27 cellular contexts compared by ENCODE assay signal in the genomic region with DNA sequence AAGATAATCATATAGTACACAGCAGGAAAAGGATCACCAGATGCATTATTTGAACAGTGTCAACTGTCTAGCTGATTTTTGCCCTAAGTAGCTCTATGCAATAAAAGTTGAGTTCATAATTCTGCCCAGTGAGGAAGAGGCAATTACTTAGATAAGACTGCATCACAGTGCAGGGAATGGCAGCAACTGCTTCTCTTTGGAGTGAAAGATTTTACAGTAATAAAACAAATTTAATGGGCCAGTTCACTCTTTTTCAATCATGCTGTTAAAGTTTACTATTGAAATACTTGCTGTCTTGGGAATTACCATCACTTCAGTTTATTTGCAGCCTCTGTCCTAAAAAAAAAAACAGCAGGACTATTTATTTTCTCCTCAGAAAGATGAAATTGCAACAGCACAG.
"Had no signal": no experiment of that assay in that cellular context is flagged by ENCODE, and none has a peak within 500 bp of the region (broad histone marks: within the 10 kb centered on the region; RNA-seq: fewer than 3 reads in every experiment).

No MANE protein-coding gene starts in this region.

- H3K27ac ChIP-seq: left lung, lower lobe of right lung, neutrophil, parathyroid adenoma, right atrium auricular region, right lobe of liver, tibial nerve, uterus had no signal

- DNase-seq: hippocampal formation; kidney glomerular epithelial cell; left cardiac atrium; left lung; lower lobe of right lung; mammary epithelial cell; mesenchymal stem cell; naive thymus-derived CD8-positive, alpha-beta T cell; occipital lobe; right lobe of liver; stimulated activated CD4-positive, alpha-beta T cell treated with anti-CD3 and anti-CD28 coated beads, Interleukin-1b, Interleukin-23, amount 100 ng/mL, for 48 hours; stimulated activated CD4-positive, alpha-beta T cell treated with anti-CD3 and anti-CD28 coated beads, Interleukin-2, amount 100 ng/mL, for 48 hours; stimulated activated CD4-positive, alpha-beta T cell treated with anti-CD3 and anti-CD28 coated beads, Interleukin-4, amount 100 ng/mL, for 4 hours; stimulated activated CD8-positive, alpha-beta memory T cell treated with anti-CD3 and anti-CD28 coated beads, Interleukin-4, amount 100 ng/mL, for 48 hours; stimulated activated naive CD4-positive, alpha-beta T cell treated with Interleukin-2 at 50 U/mL for 16 hours; stimulated activated naive CD8-positive, alpha-beta T cell treated with anti-CD3 and anti-CD28 coated beads, Interleukin-15, amount 100 ng/mL, for 72 hours; substantia nigra; uterus had no signal

- H3K36me3 ChIP-seq: left lung, lower lobe of right lung, neutrophil, right atrium auricular region, right lobe of liver, tibial nerve, uterus had no signal

- H3K4me3 ChIP-seq: left lung, lower lobe of right lung, right atrium auricular region, right lobe of liver, smooth muscle cell, tibial nerve, uterus had no signal

- H3K27me3 ChIP-seq: left lung, neutrophil, right atrium auricular region, right lobe of liver, tibial nerve, uterus had no signal

- ATAC-seq: left cardiac atrium; left lung; lower lobe of right lung; naive thymus-derived CD8-positive, alpha-beta T cell; right lobe of liver; stimulated activated memory B cell treated with anti-CD40 and anti-IgM and Interleukin-4, amounts not matched to agents 10 μg/mL and 1 μg/mL and 100 μg/mL, for 72 hours; stimulated activated naive CD8-positive, alpha-beta T cell treated with anti-CD3 and anti-CD28 coated beads, Interleukin-15, amount 100 ng/mL, for 72 hours had no signal

- H3K9ac ChIP-seq: parathyroid adenoma had no signal

- H3K27ac Mint-ChIP-seq: naive thymus-derived CD8-positive, alpha-beta T cell; nephron; stimulated activated memory B cell treated with anti-CD40 and anti-IgM and Interleukin-4, amounts not matched to agents 10 μg/mL and 1 μg/mL and 100 μg/mL, for 72 hours; stimulated activated naive CD8-positive, alpha-beta T cell treated with anti-CD3 and anti-CD28 coated beads, Interleukin-15, amount 100 ng/mL, for 72 hours; type B pancreatic cell had no signal

- H3K9me3 Mint-ChIP-seq: nephron; neural crest cell; stimulated activated memory B cell treated with anti-CD40 and anti-IgM and Interleukin-4, amounts not matched to agents 10 μg/mL and 1 μg/mL and 100 μg/mL, for 72 hours; type B pancreatic cell had no signal

- H3K36me3 Mint-ChIP-seq: naive thymus-derived CD8-positive, alpha-beta T cell; stimulated activated memory B cell treated with anti-CD40 and anti-IgM and Interleukin-4, amounts not matched to agents 10 μg/mL and 1 μg/mL and 100 μg/mL, for 72 hours; type B pancreatic cell had no signal

- H3K79me2 ChIP-seq: parathyroid adenoma had no signal

- H3K4me3 Mint-ChIP-seq: naive thymus-derived CD8-positive, alpha-beta T cell; nephron; neural crest cell; stimulated activated memory B cell treated with anti-CD40 and anti-IgM and Interleukin-4, amounts not matched to agents 10 μg/mL and 1 μg/mL and 100 μg/mL, for 72 hours; stimulated activated naive CD8-positive, alpha-beta T cell treated with anti-CD3 and anti-CD28 coated beads, Interleukin-15, amount 100 ng/mL, for 72 hours; type B pancreatic cell had no signal

- H3K9me3 ChIP-seq: left lung, lower lobe of right lung, neutrophil, right atrium auricular region, right lobe of liver, tibial nerve, uterus had no signal

- H3K4me1 Mint-ChIP-seq: naive thymus-derived CD8-positive, alpha-beta T cell; nephron; neural crest cell; stimulated activated memory B cell treated with anti-CD40 and anti-IgM and Interleukin-4, amounts not matched to agents 10 μg/mL and 1 μg/mL and 100 μg/mL, for 72 hours; stimulated activated naive CD8-positive, alpha-beta T cell treated with anti-CD3 and anti-CD28 coated beads, Interleukin-15, amount 100 ng/mL, for 72 hours had no signal

- H3K27me3 Mint-ChIP-seq: naive thymus-derived CD8-positive, alpha-beta T cell; stimulated activated memory B cell treated with anti-CD40 and anti-IgM and Interleukin-4, amounts not matched to agents 10 μg/mL and 1 μg/mL and 100 μg/mL, for 72 hours; stimulated activated naive CD8-positive, alpha-beta T cell treated with anti-CD3 and anti-CD28 coated beads, Interleukin-15, amount 100 ng/mL, for 72 hours; type B pancreatic cell had no signal

- H3K4me2 ChIP-seq: smooth muscle cell had no signal

- H2AFZ ChIP-seq: parathyroid adenoma had no signal

- H3K4me1 ChIP-seq: left lung, lower lobe of right lung, parathyroid adenoma, right atrium auricular region, right lobe of liver, tibial nerve, uterus had no signal
